In genomic region chr17:38457577-38458371, GRCh38 we compare ENCODE assay signal across 18 cellular contexts. TPM values are rescaled to one million over a fixed set of nuclear protein-coding genes. Genes with fewer than 3 reads are reported as not detected.
A peak's percentile ranks its signal among the peaks of the same experiment; 100 is the strongest.
DNase-seq lines count a peak whose midpoint lies in the region; ATAC-seq, FAIRE-seq and TF ChIP-seq lines count a peak whose summit lies in the region.
"Had no signal": no experiment of that assay in that cellular context is flagged by ENCODE, and none has a peak within 500 bp of the region (broad histone marks: within the 10 kb centered on the region; RNA-seq: fewer than 3 reads in every experiment).

No MANE protein-coding gene starts in this region.

- CTCF ChIA-PET in GM12878 (lab: Yijun Ruan, JAX): interaction anchor here (0.7 to 1.0 kb wide), 2 partner anchors 34 to 978 kb away, joined by 3 read pairs; no protein-coding TSS in a partner anchor

- H3K27ac ChIP-seq in left ventricle myocardium inferior (replicated peaks) (peak overlapping the region; percentile 64), GM12878 (ENCODE audit: control insufficient read depth, insufficient read depth) (no peak overlapping the region), mesenchymal stem cell (ENCODE audit: low read length, poor library complexity, severe bottlenecking) (no peak overlapping the region)

- no peaks in the 10 kb centered on the region for H4K20me1 ChIP-seq in GM12878 (ENCODE audit: control insufficient read depth, insufficient read depth)

- H3K23ac ChIP-seq in mesenchymal stem cell (ENCODE audit: low read length in 2 of 2): no peak overlapping the region

- H3K79me2 ChIP-seq in GM12878 (ENCODE audit: control insufficient read depth, insufficient read depth, low read length): no peaks in the 10 kb centered on the region

- 55% methylated on average over 18 of the region's 18 CpGs for WGBS in GM12878 (ENCODE audit: insufficient coverage, insufficient replicate concordance, low lambda C conversion rate, missing lambda C conversion rate)
- WGBS in mesenchymal stem cell: 92% methylated on average over 14 of the region's 18 CpGs

- H3K4me1 Mint-ChIP-seq in type B pancreatic cell (ENCODE audit: unreplicated experiment): peaks cover 47% of the 10 kb centered on the region

- SMC1A ChIA-PET in GM12878 (lab: Charles Lee; ENCODE audit: uncharacterized antibody, unreplicated experiment): no interaction called here

- no peak overlapping the region for H3K14ac ChIP-seq in mesenchymal stem cell (ENCODE audit: low read length in 2 of 2)

- H3K27ac Mint-ChIP-seq in type B pancreatic cell: peak overlapping the region; percentile 2
- H3K27ac Mint-ChIP-seq: CD8-positive, alpha-beta T cell had no signal

- H3K4me1 ChIP-seq in left ventricle myocardium inferior: peaks cover 95% of the 10 kb centered on the region
- H3K4me1 ChIP-seq in GM12878 (ENCODE audit: control insufficient read depth, insufficient read depth, low read length): no peaks in the 10 kb centered on the region; the same call in 1 of the 2 replicates
- peaks cover 62% of the 10 kb centered on the region for H3K4me1 ChIP-seq in mesenchymal stem cell (ENCODE audit: control insufficient read depth, insufficient read depth, low read depth, low read length)

- no peak overlapping the region for H2BK12ac ChIP-seq in mesenchymal stem cell (ENCODE audit: low read length in 2 of 2)

- H3K4me3 ChIP-seq in left ventricle myocardium inferior (no peak overlapping the region), GM12878 (no peak overlapping the region), mesenchymal stem cell (ENCODE audit: insufficient read depth in 1 of 2, low read depth in 1 of 2, low read length in 2 of 2) (no peak overlapping the region)

- no peak overlapping the region for H2BK120ac ChIP-seq in mesenchymal stem cell (ENCODE audit: low read depth, low read length)

- intact Hi-C loops in left ventricle myocardium inferior (cut with micrococcal nuclease): no loop called here
- intact Hi-C loops in left ventricle myocardium superior (cut with micrococcal nuclease): no loop called here
- intact Hi-C loops in GM12878 (cut with micrococcal nuclease; ENCODE audit: unreplicated experiment): no loop called here
- intact Hi-C loops in left colon (cut with DNase I, micrococcal nuclease): no loop called here

- no peak overlapping the region for H3K9ac ChIP-seq in GM12878 (ENCODE audit: control insufficient read depth, insufficient read depth, low read length)
- no peak overlapping the region for H3K9ac ChIP-seq in mesenchymal stem cell (ENCODE audit: low read length)

- H4K8ac ChIP-seq in mesenchymal stem cell (ENCODE audit: low read length): no peak overlapping the region

- H3K27me3 Mint-ChIP-seq in type B pancreatic cell: peaks cover 29% of the 10 kb centered on the region

- no peak overlapping the region for H3K4ac ChIP-seq in mesenchymal stem cell (ENCODE audit: low read depth in 1 of 2, low read length in 2 of 2)

- no peak for TF ChIP-seq RAD21 in GM12878 (IDR thresholded peaks at IDR 0.05; ENCODE audit: insufficient read depth, low read depth, low read length)

- FAIRE-seq in GM12878 (lab: Jason Lieb, UNC): no peak
- FAIRE-seq: G401.6, GM18507 had no signal

- H4K91ac ChIP-seq in mesenchymal stem cell (ENCODE audit: low read length): no peak overlapping the region

- H2BK5ac ChIP-seq in mesenchymal stem cell (ENCODE audit: low read depth, low read length, poor library complexity, severe bottlenecking): no peak overlapping the region

- H3K18ac ChIP-seq in mesenchymal stem cell (ENCODE audit: low read depth in 1 of 2, low read length in 2 of 2): no peak overlapping the region

- peaks cover 11% of the 10 kb centered on the region for H3K79me1 ChIP-seq in mesenchymal stem cell (replicated peaks; ENCODE audit: low read length, poor library complexity, severe bottlenecking)

- peaks cover 35% of the 10 kb centered on the region for H3K36me3 ChIP-seq in left ventricle myocardium inferior
- no peaks in the 10 kb centered on the region for H3K36me3 ChIP-seq in GM12878 (ENCODE audit: control insufficient read depth in 2 of 2, insufficient read depth in 2 of 2, low read length in 1 of 2)
- peaks cover 47 to 56% of the 10 kb centered on the region in 2 experiments for H3K36me3 ChIP-seq in mesenchymal stem cell (ENCODE audit: control insufficient read depth in 1 of 2, insufficient read depth in 2 of 2, low read depth in 1 of 2, low read length in 2 of 2)

- H3K27me3 ChIP-seq in left ventricle myocardium inferior (ENCODE audit: low read depth): no peaks in the 10 kb centered on the region
- H3K27me3 ChIP-seq in GM12878 (replicated peaks in 1 of 2; ENCODE audit: control insufficient read depth in 2 of 2, insufficient read depth in 2 of 2, low read length in 1 of 2): peaks cover 5 to 10% of the 10 kb centered on the region in 2 experiments; a peak in 3 of 4 replicates
- no peaks in the 10 kb centered on the region for H3K27me3 ChIP-seq in mesenchymal stem cell (ENCODE audit: control insufficient read depth in 1 of 2, insufficient read depth in 1 of 2, low read length in 2 of 2)

- no TSS peak for BruUV-seq in GM12878 (replicated peaks; lab: Mats Ljungman, UMichigan)

- TF ChIP-seq POLR2A in GM12878 (IDR thresholded peaks at IDR 0.05; ENCODE audit: low read depth, low read length): no peak

- peak overlapping the region; percentile 35 for H3K4me3 Mint-ChIP-seq in type B pancreatic cell
- H3K4me3 Mint-ChIP-seq: CD8-positive, alpha-beta T cell had no signal

- H2AFZ ChIP-seq in GM12878 (ENCODE audit: control insufficient read depth, low read depth, low read length) (no peak overlapping the region), mesenchymal stem cell (ENCODE audit: low read depth, low read length) (no peak overlapping the region)

- RAD21 ChIA-PET in GM12878 (lab: Charles Lee; ENCODE audit: unreplicated experiment): no interaction called here

- ATAC-seq in left ventricle myocardium superior (no peak), GM12878 (no peak), left colon (no peak), HG03469 (IDR thresholded peaks at IDR 0.05; ENCODE audit: unreplicated experiment) (no peak)
- ATAC-seq: CD8-positive, alpha-beta T cell had no signal

- H2AK5ac ChIP-seq in mesenchymal stem cell (ENCODE audit: low read length, severe bottlenecking): no peak overlapping the region

- H3K4me2 ChIP-seq in GM12878 (ENCODE audit: control insufficient read depth, insufficient read depth): no peak overlapping the region
- no peak overlapping the region for H3K4me2 ChIP-seq in mesenchymal stem cell (ENCODE audit: low read length, poor library complexity, severe bottlenecking)

- H3K36me3 Mint-ChIP-seq in type B pancreatic cell: peaks cover 17% of the 10 kb centered on the region
- H3K36me3 Mint-ChIP-seq: CD8-positive, alpha-beta T cell had no signal

- TF ChIP-seq CTCF in left ventricle myocardium inferior (IDR thresholded peaks at IDR 0.05; ENCODE audit: borderline replicate concordance) (no peak), GM12878 (IDR thresholded peaks at IDR 0.05 in 2 of 3, conservative IDR thresholded peaks at IDR 0.05 in 1 of 3; ENCODE audit: control insufficient read depth in 2 of 3, extremely low read depth in 1 of 3, insufficient read depth in 1 of 3, low read depth in 3 of 3, low read length in 3 of 3) (no peak), type B pancreatic cell (conservative IDR thresholded peaks at IDR 0.05) (no peak)

- POLR2A ChIA-PET in GM12878 (lab: Charles Lee): no interaction called here

- in situ Hi-C loops in GM12878 (cut with MboI): no loop called here

- DNase-seq in left ventricle myocardium inferior (no peak), left ventricle myocardium superior (no peak), GM12878 (ENCODE audit: low read depth, low spot score) (no peak), mesenchymal stem cell (no peak), type B pancreatic cell (ENCODE audit: extremely low spot score, unreplicated experiment) (no peak), left colon (no peak), anterior cingulate cortex (lab: John Stamatoyannopoulos, UW) (no peak)
- DNase-seq: CD8-positive, alpha-beta T cell; DMS79 treated with DMSO at 0.1 percent for 48 hours; NCI-H1105 treated with DMSO at 0.1 percent for 48 hours; NCI-H187; NCI-H2171; NCI-H446 treated with DMSO at 0.1 percent for 48 hours; NCI-H748 treated with DMSO at 0.1 percent for 48 hours; OCI-M1 had no signal

- H3K9me3 ChIP-seq in left ventricle myocardium inferior (replicated peaks) (no peaks in the 10 kb centered on the region), GM12878 (replicated peaks; ENCODE audit: control insufficient read depth, insufficient read depth, low read length) (no peaks in the 10 kb centered on the region), mesenchymal stem cell (ENCODE audit: control insufficient read depth, low read length) (no peaks in the 10 kb centered on the region)

- no peaks in the 10 kb centered on the region for H3K9me3 Mint-ChIP-seq in type B pancreatic cell
- H3K9me3 Mint-ChIP-seq: CD8-positive, alpha-beta T cell had no signal

- peak overlapping the region; percentile 35 for H2BK15ac ChIP-seq in mesenchymal stem cell (ENCODE audit: low read depth, poor library complexity, severe bottlenecking)

- TF ChIP-seq EP300 in GM12878 (IDR thresholded peaks at IDR 0.05; ENCODE audit: borderline replicate concordance in 1 of 2, control insufficient read depth in 1 of 2, low read depth in 2 of 2, low read length in 2 of 2): no peak

RNA-seq across cellular contexts. Expression of gene ARHGAP23, which starts 29.5 kb away (rescaled TPM):
- total RNA-seq in left ventricle myocardium inferior: 60.8 TPM
- 70.3 TPM for total RNA-seq in left ventricle myocardium superior
- 0.23 TPM in 1 of 2 replicates, not detected in the other for total RNA-seq in GM12878 (2013; cell fraction: nucleolus; rRNA removed)
- total RNA-seq in GM12878 (2014; rRNA removed): 2.1 and 2.9 TPM in 2 replicates
- total RNA-seq in GM12878 (2014; rRNA removed; fragmentation: Illumina TruSeq; extraction: Trizol): 2.5 and 2.9 TPM in 2 replicates
- 5.6 and 5.8 TPM in 2 replicates for total RNA-seq in GM12878 (2021)
- 0.43 TPM for polyA plus RNA-seq in GM12878 (2011; ENCODE audit: low read depth)
- 0.84 and 1.1 TPM in 2 replicates for polyA plus RNA-seq in GM12878 (2011; rRNA removed)
- polyA plus RNA-seq in GM12878 (2011; cell fraction: cytosol; rRNA removed): 1.3 and 2.2 TPM in 2 replicates
- 3.7 and 4.3 TPM in 2 replicates for polyA plus RNA-seq in GM12878 (2011; cell fraction: nucleus; rRNA removed)
- 2.4 and 4.5 TPM in 2 replicates for polyA plus RNA-seq in GM12878 (2012)
- 0.65 and 2.4 TPM in 2 replicates for polyA plus RNA-seq in GM12878 (2014; fragmentation: Illumina TruSeq; extraction: Trizol)
- polyA plus RNA-seq in GM12878 (2014; fragmentation: Nextera tagmentation; extraction: Ambion mirVana): under 1 TPM; 0.23 to 0.35 TPM
- polyA plus RNA-seq in GM12878 (2014; rRNA removed): 4.2 and 5.0 TPM in 2 replicates
- 1 to 10 TPM in 1 of 2 experiments, under 1 TPM in 1; 0.75 to 1.8 TPM for polyA plus RNA-seq in GM12878 (2016; fragmentation: Nextera tagmentation; extraction: Ambion mirVana)
- 1.5 and 3.4 TPM in 2 replicates for polyA minus RNA-seq in GM12878 (2011; rRNA and poly(A)+ RNA removed)
- 2.1 and 3.5 TPM in 2 replicates for polyA minus RNA-seq in GM12878 (2011; cell fraction: cytosol; rRNA and poly(A)+ RNA removed)
- polyA minus RNA-seq in GM12878 (2011; cell fraction: nucleus; rRNA and poly(A)+ RNA removed): 3.5 and 9.0 TPM in 2 replicates
- 66.7 TPM for polyA plus RNA-seq in mesenchymal stem cell (2013, experiment 1 of 2)
- polyA plus RNA-seq in mesenchymal stem cell (2013, experiment 2 of 2): 60.9 TPM
- total RNA-seq in type B pancreatic cell (ENCODE audit: low replicate concordance): 114 and 333 TPM in 2 replicates
- total RNA-seq in left colon: 10 to 100 TPM in 1 of 2 donors, 1 to 10 TPM in 1; 3.9 to 11.3 TPM
